8 cellular contexts compared by ENCODE assay signal in genomic region chr15:63436872-63437375, GRCh38. TPM values are rescaled to one million over a fixed set of nuclear protein-coding genes. Genes with fewer than 3 reads are reported as not detected.
DNase-seq lines count a peak whose midpoint lies in the region; ATAC-seq and TF ChIP-seq lines count a peak whose summit lies in the region.

No MANE protein-coding gene starts in this region.

- H3K4me1 ChIP-seq in skeletal muscle satellite cell (ENCODE audit: control insufficient read depth, insufficient read depth, low read length), result peaks cover 23% of the 10 kb centered on the region

- no peaks in the 10 kb centered on the region for H3K9me3 ChIP-seq in skeletal muscle satellite cell (replicated peaks; ENCODE audit: low read length)

- peak overlapping the region; percentile 24 for H3K4me2 ChIP-seq in skeletal muscle satellite cell (ENCODE audit: low read length)

- no peaks in the 10 kb centered on the region for H3K27me3 ChIP-seq in skeletal muscle satellite cell (ENCODE audit: control insufficient read depth, insufficient read depth, low read length)

- peak overlapping the region; percentile 23 for H3K9ac ChIP-seq in skeletal muscle satellite cell (ENCODE audit: low read depth, low read length)

- no peaks in the 10 kb centered on the region for H3K36me3 ChIP-seq in skeletal muscle satellite cell (ENCODE audit: insufficient read depth, low read length)

- no peak for TF ChIP-seq CTCF in astrocyte of the cerebellum (IDR thresholded peaks at IDR 0.05; ENCODE audit: low read depth, low read length, missing control alignments)

- DNase-seq in DMS 273 treated with DMSO at 0.1 percent for 48 hours (lab: John Stamatoyannopoulos, UW), result peak; percentile 49
- DNase-seq in NCI-H1436 treated with DMSO at 0.1 percent for 48 hours (lab: John Stamatoyannopoulos, UW), result peak; percentile 44
- peak; percentile 27 for DNase-seq in T1000 (lab: John Stamatoyannopoulos, UW)
- peak; percentile 58 for DNase-seq in astrocyte of the cerebellum (ENCODE audit: low read depth)
- DNase-seq in hippocampal formation (lab: John Stamatoyannopoulos, UW), result peak; percentile 54 to 56
- no peak for DNase-seq in NK-92 (lab: John Stamatoyannopoulos, UW; ENCODE audit: unreplicated experiment)

- no peak for ATAC-seq in GM18867 (IDR thresholded peaks at IDR 0.05; ENCODE audit: unreplicated experiment)

- no peak overlapping the region for H3K4me3 ChIP-seq in astrocyte of the cerebellum (ENCODE audit: low read depth, low read length)
- H3K4me3 ChIP-seq in skeletal muscle satellite cell (ENCODE audit: low read length), result no peak overlapping the region

- in situ Hi-C loops in astrocyte of the cerebellum (cut with HindIII; ENCODE audit: low sequenced_read_pairs), result no loop called here

RNA-seq across cellular contexts. Expression of gene CA12, which starts 55.3 kb away (rescaled TPM):
- 110 and 114 TPM in 2 replicates for total RNA-seq in skeletal muscle satellite cell (2012; rRNA removed)
